ENCODE assay signal across 15 cellular contexts in the genomic region with DNA sequence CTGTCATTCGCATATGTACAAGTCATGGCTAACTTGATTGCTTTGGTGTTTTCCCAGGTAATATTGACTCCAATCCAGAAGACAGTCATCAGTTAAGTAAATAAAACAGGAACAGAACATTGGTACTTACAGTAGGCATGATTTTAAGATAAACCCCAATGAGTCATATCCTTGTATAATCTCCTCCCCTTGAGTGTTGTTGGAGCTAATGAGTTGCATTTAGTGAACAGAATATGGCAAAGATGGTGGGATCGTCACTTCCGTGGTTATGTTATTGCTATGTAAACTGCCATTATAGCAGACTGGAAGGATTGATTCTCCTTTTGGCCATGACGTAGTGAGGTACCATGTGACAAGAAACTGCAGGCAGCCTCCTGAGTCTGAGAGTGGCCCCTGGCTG.
A peak's percentile ranks its signal among the peaks of the same experiment; 100 is the strongest.
DNase-seq lines count a peak whose midpoint lies in the region; ATAC-seq, FAIRE-seq and TF ChIP-seq lines count a peak whose summit lies in the region.
"Had no signal": no experiment of that assay in that cellular context is flagged by ENCODE, and none has a peak within 500 bp of the region (broad histone marks: within the 10 kb centered on the region; RNA-seq: fewer than 3 reads in every experiment).

No MANE protein-coding gene starts in this region.

- no peaks in the 10 kb centered on the region for H3K36me3 ChIP-seq in HepG2 (replicated peaks in 1 of 2; ENCODE audit: control insufficient read depth in 1 of 2, insufficient read depth in 2 of 2, low read length in 2 of 2)
- H3K36me3 ChIP-seq: lower lobe of right lung had no signal

- H3K4me2 ChIP-seq in HepG2 (ENCODE audit: low read depth, low read length), result no peak overlapping the region

- peaks cover 7% of the 10 kb centered on the region for H3K9me3 Mint-ChIP-seq in activated T-helper 17 cell treated with anti-CD3 and anti-CD28 coated beads, Interleukin-2, amount 50 U/mL, for 72 hours
- peaks cover 13% of the 10 kb centered on the region for H3K9me3 Mint-ChIP-seq in nephron progenitor cell
- H3K9me3 Mint-ChIP-seq: activated CD4-positive, alpha-beta T cell treated with anti-CD3 and anti-CD28 coated beads, Interleukin-2, amount 10 ng/mL, durations not matched to agents 24 days and 14 days had no signal

- no peak overlapping the region for H3K27ac Mint-ChIP-seq in activated T-helper 17 cell treated with anti-CD3 and anti-CD28 coated beads, Interleukin-2, amount 50 U/mL, for 72 hours
- no peak overlapping the region for H3K27ac Mint-ChIP-seq in nephron progenitor cell
- H3K27ac Mint-ChIP-seq: activated CD4-positive, alpha-beta T cell treated with anti-CD3 and anti-CD28 coated beads, Interleukin-2, amount 10 ng/mL, durations not matched to agents 24 days and 14 days; CD4-positive, alpha-beta memory T cell; H9 had no signal

- H3K36me3 Mint-ChIP-seq in activated T-helper 17 cell treated with anti-CD3 and anti-CD28 coated beads, Interleukin-2, amount 50 U/mL, for 72 hours (ENCODE audit: low read depth), result no peaks in the 10 kb centered on the region
- peaks cover 5% of the 10 kb centered on the region for H3K36me3 Mint-ChIP-seq in nephron progenitor cell (ENCODE audit: low read depth)
- H3K36me3 Mint-ChIP-seq: CD4-positive, alpha-beta memory T cell had no signal

- H3K79me2 ChIP-seq in HepG2 (ENCODE audit: insufficient read depth, low read length), result no peaks in the 10 kb centered on the region

- H3K27me3 Mint-ChIP-seq in activated T-helper 17 cell treated with anti-CD3 and anti-CD28 coated beads, Interleukin-2, amount 50 U/mL, for 72 hours, result peaks cover 5% of the 10 kb centered on the region
- peaks cover 6% of the 10 kb centered on the region for H3K27me3 Mint-ChIP-seq in nephron progenitor cell (ENCODE audit: low read depth, poor library complexity)
- H3K27me3 Mint-ChIP-seq: CD4-positive, alpha-beta memory T cell had no signal

- no peak overlapping the region for H3K4me3 ChIP-seq in HepG2 (replicated peaks in 1 of 3; ENCODE audit: insufficient read depth in 1 of 3, low read depth in 2 of 3, low read length in 3 of 3)
- H3K4me3 ChIP-seq: lower lobe of right lung had no signal

- POLR2A ChIA-PET in HepG2 (lab: Yijun Ruan, JAX), result no interaction called here

- no peaks in the 10 kb centered on the region for H4K20me1 ChIP-seq in HepG2 (ENCODE audit: insufficient read depth, low read length)

- DNase-seq in DMS53 (lab: John Stamatoyannopoulos, UW) (peak; percentile 79), LHCN-M2 (ENCODE audit: low read depth) (peak; percentile 61), HepG2 (ENCODE audit: low spot score) (peak; percentile 7), midbrain (lab: John Stamatoyannopoulos, UW) (no peak), SKM-1 (lab: John Stamatoyannopoulos, UW; ENCODE audit: unreplicated experiment) (no peak), nephron progenitor cell (no peak), NCI-H128 (lab: John Stamatoyannopoulos, UW; ENCODE audit: unreplicated experiment) (no peak)
- DNase-seq: activated CD4-positive, alpha-beta T cell treated with anti-CD3 and anti-CD28 coated beads, Interleukin-2, amount 10 ng/mL, durations not matched to agents 24 days and 14 days; activated T-cell treated with anti-CD3 and anti-CD28 coated beads, Interleukin-2, amount 50 U/mL, for 48 hours; CD4-positive, alpha-beta memory T cell; H9; lower lobe of right lung; NCI-H446 treated with DMSO at 0.1 percent for 48 hours; stimulated activated naive CD8-positive, alpha-beta T cell treated with anti-CD3 and anti-CD28 coated beads, Interleukin-15, Interleukin-2, amounts not matched to agents 100 U/mL and 50 U/mL, for 24 hours had no signal

- intact Hi-C loops in HepG2 (cut with micrococcal nuclease; ENCODE audit: unreplicated experiment), result no loop called here

- WGBS in HepG2 (ENCODE audit: low lambda C conversion rate), result 58% methylated on average over 4 of the region's 4 CpGs

- no peak for TF ChIP-seq RAD21 in HepG2 (CRISPR knock-in tag; IDR thresholded peaks at IDR 0.05)

- H3K27me3 ChIP-seq in HepG2 (ENCODE audit: control insufficient read depth in 1 of 2, insufficient read depth in 2 of 2, low read length in 2 of 2), result no peaks in the 10 kb centered on the region

- CTCF ChIA-PET in HepG2 (lab: Yijun Ruan, JAX; ENCODE audit: low intra/inter-chr PET ratio, low total read pairs), result no interaction called here

- TF ChIP-seq EP300 in HepG2 (IDR thresholded peaks at IDR 0.05; ENCODE audit: low read depth in 2 of 2, low read length in 2 of 2) (no peak), HepG2 (CRISPR knock-in tag; IDR thresholded peaks at IDR 0.05; ENCODE audit: borderline replicate concordance) (no peak)

- H3K4me1 Mint-ChIP-seq in activated T-helper 17 cell treated with anti-CD3 and anti-CD28 coated beads, Interleukin-2, amount 50 U/mL, for 72 hours, result no peaks in the 10 kb centered on the region
- H3K4me1 Mint-ChIP-seq in nephron progenitor cell, result no peaks in the 10 kb centered on the region
- H3K4me1 Mint-ChIP-seq: activated CD4-positive, alpha-beta T cell treated with anti-CD3 and anti-CD28 coated beads, Interleukin-2, amount 10 ng/mL, durations not matched to agents 24 days and 14 days; CD4-positive, alpha-beta memory T cell had no signal

- no peak overlapping the region for H3K4me3 Mint-ChIP-seq in activated T-helper 17 cell treated with anti-CD3 and anti-CD28 coated beads, Interleukin-2, amount 50 U/mL, for 72 hours
- no peak overlapping the region for H3K4me3 Mint-ChIP-seq in nephron progenitor cell
- H3K4me3 Mint-ChIP-seq: activated CD4-positive, alpha-beta T cell treated with anti-CD3 and anti-CD28 coated beads, Interleukin-2, amount 10 ng/mL, durations not matched to agents 24 days and 14 days; CD4-positive, alpha-beta memory T cell; H9 had no signal

- ATAC-seq in activated T-helper 17 cell treated with anti-CD3 and anti-CD28 coated beads, Interleukin-2, amount 50 U/mL, for 72 hours (replicated peaks), result peak; percentile 23
- no peak for ATAC-seq in HepG2
- ATAC-seq: lower lobe of right lung; stimulated activated naive CD8-positive, alpha-beta T cell treated with anti-CD3 and anti-CD28 coated beads, Interleukin-15, Interleukin-2, amounts not matched to agents 100 U/mL and 50 U/mL, for 24 hours had no signal

- no peak for TF ChIP-seq POLR2A in HepG2 (IDR thresholded peaks at IDR 0.05; ENCODE audit: insufficient read depth in 1 of 2, low read depth in 2 of 2, low read length in 2 of 2)

- no peak overlapping the region for H3K27ac ChIP-seq in HepG2 (ENCODE audit: extremely low read length, insufficient read depth, low read length)
- H3K27ac ChIP-seq: lower lobe of right lung had no signal

- no TSS peak for BruUV-seq in HepG2 (replicated peaks; lab: Mats Ljungman, UMichigan)

- FAIRE-seq in HepG2 (lab: Jason Lieb, UNC), result no peak

- H3K9me3 ChIP-seq in HepG2 (ENCODE audit: low read length), result 0 out of 2 replicates have a peak, but pooled peaks cover 5% of the 10 kb centered on the region
- H3K9me3 ChIP-seq: lower lobe of right lung had no signal

- TF ChIP-seq CTCF in HepG2 (CRISPR knock-in tag; IDR thresholded peaks at IDR 0.05), result no peak
- no peak for TF ChIP-seq CTCF in nephron progenitor cell (IDR thresholded peaks at IDR 0.05)

- no peaks in the 10 kb centered on the region for H3K4me1 ChIP-seq in HepG2 (ENCODE audit: insufficient read depth, low read length)
- H3K4me1 ChIP-seq: lower lobe of right lung had no signal

- in situ Hi-C loops in HepG2 (cut with HindIII; ENCODE audit: extremely low pct_ligation_motif_present, low pct_unique_long_range_greater_than_20kb), result no loop called here

- no peak overlapping the region for H3K9ac ChIP-seq in HepG2 (ENCODE audit: insufficient read depth, low read depth, low read length)

- H2AFZ ChIP-seq in HepG2 (ENCODE audit: low read length), result no peak overlapping the region

TF ChIP-seq in HepG2, 621 proteins besides CTCF, POLR2A, EP300 and RAD21 (continues in another document):
- TF ChIP-seq, protein P1, sequence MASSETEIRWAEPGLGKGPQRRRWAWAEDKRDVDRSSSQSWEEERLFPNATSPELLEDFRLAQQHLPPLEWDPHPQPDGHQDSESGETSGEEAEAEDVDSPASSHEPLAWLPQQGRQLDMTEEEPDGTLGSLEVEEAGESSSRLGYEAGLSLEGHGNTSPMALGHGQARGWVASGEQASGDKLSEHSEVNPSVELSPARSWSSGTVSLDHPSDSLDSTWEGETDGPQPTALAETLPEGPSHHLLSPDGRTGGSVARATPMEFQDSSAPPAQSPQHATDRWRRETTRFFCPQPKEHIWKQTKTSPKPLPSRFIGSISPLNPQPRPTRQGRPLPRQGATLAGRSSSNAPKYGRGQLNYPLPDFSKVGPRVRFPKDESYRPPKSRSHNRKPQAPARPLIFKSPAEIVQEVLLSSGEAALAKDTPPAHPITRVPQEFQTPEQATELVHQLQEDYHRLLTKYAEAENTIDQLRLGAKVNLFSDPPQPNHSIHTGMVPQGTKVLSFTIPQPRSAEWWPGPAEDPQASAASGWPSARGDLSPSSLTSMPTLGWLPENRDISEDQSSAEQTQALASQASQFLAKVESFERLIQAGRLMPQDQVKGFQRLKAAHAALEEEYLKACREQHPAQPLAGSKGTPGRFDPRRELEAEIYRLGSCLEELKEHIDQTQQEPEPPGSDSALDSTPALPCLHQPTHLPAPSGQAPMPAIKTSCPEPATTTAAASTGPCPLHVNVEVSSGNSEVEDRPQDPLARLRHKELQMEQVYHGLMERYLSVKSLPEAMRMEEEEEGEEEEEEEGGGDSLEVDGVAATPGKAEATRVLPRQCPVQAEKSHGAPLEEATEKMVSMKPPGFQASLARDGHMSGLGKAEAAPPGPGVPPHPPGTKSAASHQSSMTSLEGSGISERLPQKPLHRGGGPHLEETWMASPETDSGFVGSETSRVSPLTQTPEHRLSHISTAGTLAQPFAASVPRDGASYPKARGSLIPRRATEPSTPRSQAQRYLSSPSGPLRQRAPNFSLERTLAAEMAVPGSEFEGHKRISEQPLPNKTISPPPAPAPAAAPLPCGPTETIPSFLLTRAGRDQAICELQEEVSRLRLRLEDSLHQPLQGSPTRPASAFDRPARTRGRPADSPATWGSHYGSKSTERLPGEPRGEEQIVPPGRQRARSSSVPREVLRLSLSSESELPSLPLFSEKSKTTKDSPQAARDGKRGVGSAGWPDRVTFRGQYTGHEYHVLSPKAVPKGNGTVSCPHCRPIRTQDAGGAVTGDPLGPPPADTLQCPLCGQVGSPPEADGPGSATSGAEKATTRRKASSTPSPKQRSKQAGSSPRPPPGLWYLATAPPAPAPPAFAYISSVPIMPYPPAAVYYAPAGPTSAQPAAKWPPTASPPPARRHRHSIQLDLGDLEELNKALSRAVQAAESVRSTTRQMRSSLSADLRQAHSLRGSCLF (CRISPR knock-in tag; IDR thresholded peaks at IDR 0.05; ENCODE audit: borderline replicate concordance), result no peak

Comparison
In these comparisons a context has a peak if more than half of its experiments do, and no peak if none do; other contexts are left out.
1. DNase-seq: peak in DMS53 (single experiment), LHCN-M2 (single experiment) and HepG2 (single experiment); none in midbrain (single experiment), SKM-1 (single experiment), nephron progenitor cell (single experiment) and NCI-H128 (single experiment).